14 cellular contexts compared by ENCODE assay signal in the genomic region with DNA sequence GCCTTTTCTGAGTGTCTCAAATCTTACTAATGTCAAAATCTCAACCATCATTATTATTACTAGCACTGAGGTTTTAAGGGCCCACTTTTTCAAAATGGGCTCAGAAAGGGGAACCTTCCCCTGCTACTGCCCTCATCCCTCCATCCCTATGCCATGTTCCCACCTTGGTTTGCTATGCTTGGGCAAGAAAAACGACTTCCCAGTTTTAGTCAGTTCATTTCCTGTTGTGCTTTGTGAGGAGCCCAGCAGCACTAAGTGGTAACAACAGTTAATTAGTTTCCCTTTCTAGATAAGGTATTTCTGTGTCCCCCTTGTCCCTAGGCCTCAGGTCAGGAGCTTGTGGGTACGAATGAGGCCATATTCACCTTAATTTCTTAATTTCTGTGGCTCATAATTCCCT.
A peak's percentile ranks its signal among the peaks of the same experiment; 100 is the strongest.
DNase-seq lines count a peak whose midpoint lies in the region; ATAC-seq and TF ChIP-seq lines count a peak whose summit lies in the region.
"Had no signal": no experiment of that assay in that cellular context is flagged by ENCODE, and none has a peak within 500 bp of the region (broad histone marks: within the 10 kb centered on the region; RNA-seq: fewer than 3 reads in every experiment).

No MANE protein-coding gene starts in this region.

- no peak overlapping the region for H3K23ac ChIP-seq in trophoblast cell (ENCODE audit: low read length)

- H3K27ac ChIP-seq in trophoblast cell (ENCODE audit: low read depth, low read length) = no peak overlapping the region
- H3K27ac ChIP-seq: breast epithelium, heart left ventricle, right atrium auricular region had no signal

- H2AK5ac ChIP-seq in trophoblast cell (ENCODE audit: low read length) = no peak overlapping the region

- WGBS in trophoblast cell (ENCODE audit: extremely low coverage, insufficient coverage, insufficient read length) = no CpG with 5 or more reads among the region's 2 CpGs

- H2BK120ac ChIP-seq in trophoblast cell (ENCODE audit: insufficient read depth, low read length, poor library complexity) = no peak overlapping the region

- peak; percentile 37 for ATAC-seq in GM19035 (IDR thresholded peaks at IDR 0.05; ENCODE audit: unreplicated experiment)
- peak; percentile 32 for ATAC-seq in HG02885 (IDR thresholded peaks at IDR 0.05; ENCODE audit: poor library complexity, unreplicated experiment)
- ATAC-seq in GM18870 (IDR thresholded peaks at IDR 0.05; ENCODE audit: unreplicated experiment) = no peak

- H4K8ac ChIP-seq in trophoblast cell (ENCODE audit: low read depth, low read length) = no peak overlapping the region

- H3K4me1 ChIP-seq in trophoblast cell (ENCODE audit: control insufficient read depth in 1 of 2, insufficient read depth in 2 of 2, low read length in 2 of 2) = peaks cover 0 to 2% of the 10 kb centered on the region in 2 experiments
- H3K4me1 ChIP-seq: breast epithelium, right atrium auricular region had no signal

- no peak overlapping the region for H3K14ac ChIP-seq in trophoblast cell (ENCODE audit: low read length)

- no peak overlapping the region for H3K9ac ChIP-seq in trophoblast cell (ENCODE audit: low read length)

- no peak overlapping the region for H4K91ac ChIP-seq in trophoblast cell (ENCODE audit: low read depth, low read length)

- H2AFZ ChIP-seq in trophoblast cell (ENCODE audit: insufficient read depth, low read length, poor library complexity) = no peak overlapping the region

- H3K36me3 ChIP-seq in trophoblast cell (ENCODE audit: control insufficient read depth in 1 of 2, insufficient read depth in 2 of 2, low read length in 2 of 2) = peaks cover 2 to 11% of the 10 kb centered on the region in 2 experiments
- H3K36me3 ChIP-seq: breast epithelium, right atrium auricular region had no signal

- H3K9me3 ChIP-seq in trophoblast cell (ENCODE audit: insufficient read depth, low read depth, low read length) = no peaks in the 10 kb centered on the region
- H3K9me3 ChIP-seq: breast epithelium, heart left ventricle, right atrium auricular region had no signal

- no peaks in the 10 kb centered on the region for H3K27me3 ChIP-seq in trophoblast cell (ENCODE audit: insufficient read depth, low read length)
- H3K27me3 ChIP-seq: breast epithelium, heart left ventricle, right atrium auricular region had no signal

- H2BK5ac ChIP-seq in trophoblast cell (ENCODE audit: low read depth, low read length, poor library complexity) = no peak overlapping the region

- no peak overlapping the region for H3K4me3 ChIP-seq in GM12865 (ENCODE audit: low read depth, low read length)
- no peak overlapping the region for H3K4me3 ChIP-seq in trophoblast cell (ENCODE audit: low read depth, low read length)
- H3K4me3 ChIP-seq: breast epithelium, heart left ventricle, right atrium auricular region had no signal

- H3K4ac ChIP-seq in trophoblast cell (ENCODE audit: low read depth, low read length) = no peak overlapping the region

- no peaks in the 10 kb centered on the region for H3K79me2 ChIP-seq in trophoblast cell (ENCODE audit: control insufficient read depth, insufficient read depth, low read length, poor library complexity)

- H3K79me1 ChIP-seq in trophoblast cell (ENCODE audit: low read length) = no peaks in the 10 kb centered on the region

- no peak overlapping the region for H3K4me2 ChIP-seq in trophoblast cell (ENCODE audit: low read length)

- no peak overlapping the region for H2BK12ac ChIP-seq in trophoblast cell (ENCODE audit: low read length)

- H4K12ac ChIP-seq in trophoblast cell (ENCODE audit: low read depth, low read length) = no peak overlapping the region

- TF ChIP-seq CTCF in GM12865 (IDR thresholded peaks at IDR 0.05; ENCODE audit: insufficient read depth, low read depth, low read length, missing control alignments) = no peak

- DNase-seq in GM12865 (ENCODE audit: low read depth) (peak; percentile 55), NOMO-1 treated with dmso at 0.1 percent for 144 hours (lab: John Stamatoyannopoulos, UW; ENCODE audit: unreplicated experiment) (peak; percentile 43), COR-L47 (lab: John Stamatoyannopoulos, UW) (no peak), trophoblast cell (no peak), NCI-H146 (lab: John Stamatoyannopoulos, UW) (no peak)
- DNase-seq: activated B cell treated with CpG ODN at 0.5 μM for 24 hours, heart left ventricle, NCI-H526 treated with DMSO at 0.1 percent for 48 hours, substantia nigra had no signal

- H3K18ac ChIP-seq in trophoblast cell (ENCODE audit: low read length) = no peak overlapping the region

Comparison
In these comparisons a context has a peak if more than half of its experiments do, and no peak if none do; other contexts are left out.
1. DNase-seq: peak in GM12865 (single experiment) and NOMO-1 treated with dmso at 0.1 percent for 144 hours (single experiment); none in COR-L47 (single experiment), trophoblast cell (0 of 2) and NCI-H146 (single experiment).